In genomic region chr5:1186351-1187233, GRCh38 we compare ENCODE assay signal across 1 cellular context.
TF ChIP-seq lines count a peak whose summit lies in the region.

No MANE protein-coding gene starts in this region.

TF ChIP-seq in HepG2, 621 proteins besides CTCF, POLR2A, EP300 and RAD21 (continued from another document):
- TF ChIP-seq, protein P1, sequence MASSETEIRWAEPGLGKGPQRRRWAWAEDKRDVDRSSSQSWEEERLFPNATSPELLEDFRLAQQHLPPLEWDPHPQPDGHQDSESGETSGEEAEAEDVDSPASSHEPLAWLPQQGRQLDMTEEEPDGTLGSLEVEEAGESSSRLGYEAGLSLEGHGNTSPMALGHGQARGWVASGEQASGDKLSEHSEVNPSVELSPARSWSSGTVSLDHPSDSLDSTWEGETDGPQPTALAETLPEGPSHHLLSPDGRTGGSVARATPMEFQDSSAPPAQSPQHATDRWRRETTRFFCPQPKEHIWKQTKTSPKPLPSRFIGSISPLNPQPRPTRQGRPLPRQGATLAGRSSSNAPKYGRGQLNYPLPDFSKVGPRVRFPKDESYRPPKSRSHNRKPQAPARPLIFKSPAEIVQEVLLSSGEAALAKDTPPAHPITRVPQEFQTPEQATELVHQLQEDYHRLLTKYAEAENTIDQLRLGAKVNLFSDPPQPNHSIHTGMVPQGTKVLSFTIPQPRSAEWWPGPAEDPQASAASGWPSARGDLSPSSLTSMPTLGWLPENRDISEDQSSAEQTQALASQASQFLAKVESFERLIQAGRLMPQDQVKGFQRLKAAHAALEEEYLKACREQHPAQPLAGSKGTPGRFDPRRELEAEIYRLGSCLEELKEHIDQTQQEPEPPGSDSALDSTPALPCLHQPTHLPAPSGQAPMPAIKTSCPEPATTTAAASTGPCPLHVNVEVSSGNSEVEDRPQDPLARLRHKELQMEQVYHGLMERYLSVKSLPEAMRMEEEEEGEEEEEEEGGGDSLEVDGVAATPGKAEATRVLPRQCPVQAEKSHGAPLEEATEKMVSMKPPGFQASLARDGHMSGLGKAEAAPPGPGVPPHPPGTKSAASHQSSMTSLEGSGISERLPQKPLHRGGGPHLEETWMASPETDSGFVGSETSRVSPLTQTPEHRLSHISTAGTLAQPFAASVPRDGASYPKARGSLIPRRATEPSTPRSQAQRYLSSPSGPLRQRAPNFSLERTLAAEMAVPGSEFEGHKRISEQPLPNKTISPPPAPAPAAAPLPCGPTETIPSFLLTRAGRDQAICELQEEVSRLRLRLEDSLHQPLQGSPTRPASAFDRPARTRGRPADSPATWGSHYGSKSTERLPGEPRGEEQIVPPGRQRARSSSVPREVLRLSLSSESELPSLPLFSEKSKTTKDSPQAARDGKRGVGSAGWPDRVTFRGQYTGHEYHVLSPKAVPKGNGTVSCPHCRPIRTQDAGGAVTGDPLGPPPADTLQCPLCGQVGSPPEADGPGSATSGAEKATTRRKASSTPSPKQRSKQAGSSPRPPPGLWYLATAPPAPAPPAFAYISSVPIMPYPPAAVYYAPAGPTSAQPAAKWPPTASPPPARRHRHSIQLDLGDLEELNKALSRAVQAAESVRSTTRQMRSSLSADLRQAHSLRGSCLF (CRISPR knock-in tag; IDR thresholded peaks at IDR 0.05; ENCODE audit: borderline replicate concordance): no peak
- TF ChIP-seq, protein P2, sequence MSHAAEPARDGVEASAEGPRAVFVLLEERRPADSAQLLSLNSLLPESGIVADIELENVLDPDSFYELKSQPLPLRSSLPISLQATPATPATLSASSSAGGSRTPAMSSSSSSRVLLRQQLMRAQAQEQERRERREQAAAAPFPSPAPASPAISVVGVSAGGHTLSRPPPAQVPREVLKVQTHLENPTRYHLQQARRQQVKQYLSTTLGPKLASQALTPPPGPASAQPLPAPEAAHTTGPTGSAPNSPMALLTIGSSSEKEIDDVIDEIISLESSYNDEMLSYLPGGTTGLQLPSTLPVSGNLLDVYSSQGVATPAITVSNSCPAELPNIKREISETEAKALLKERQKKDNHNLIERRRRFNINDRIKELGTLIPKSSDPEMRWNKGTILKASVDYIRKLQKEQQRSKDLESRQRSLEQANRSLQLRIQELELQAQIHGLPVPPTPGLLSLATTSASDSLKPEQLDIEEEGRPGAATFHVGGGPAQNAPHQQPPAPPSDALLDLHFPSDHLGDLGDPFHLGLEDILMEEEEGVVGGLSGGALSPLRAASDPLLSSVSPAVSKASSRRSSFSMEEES (CRISPR knock-in tag; IDR thresholded peaks at IDR 0.05): peak; percentile 91
- TF ChIP-seq SOX13 (IDR thresholded peaks at IDR 0.05) (no peak), SOX13 (CRISPR knock-in tag; conservative IDR thresholded peaks at IDR 0.05 in 1 of 2, IDR thresholded peaks at IDR 0.05 in 1 of 2) (peak in 1 of 2 experiments; percentile 66; a peak in 2 of 4 replicates), ZNF251 (CRISPR knock-in tag; IDR thresholded peaks at IDR 0.05) (no peak; the same call in 1 of the 2 replicates), ZSCAN29 (CRISPR knock-in tag; conservative IDR thresholded peaks at IDR 0.05) (0 out of 2 replicates have a peak, but pooled peaks have one; percentile 44), RXRB (CRISPR knock-in tag; IDR thresholded peaks at IDR 0.05; ENCODE audit: borderline replicate concordance) (peak; percentile 35), ZNF430 (CRISPR knock-in tag; IDR thresholded peaks at IDR 0.05) (no peak), ZSCAN25 (CRISPR knock-in tag; IDR thresholded peaks at IDR 0.05) (peak; percentile 77; the same call in 1 of the 2 replicates), ZNF280B (CRISPR knock-in tag; IDR thresholded peaks at IDR 0.05; ENCODE audit: borderline replicate concordance) (0 out of 2 replicates have a peak, but pooled peaks have one; percentile 21), HMG20A (CRISPR knock-in tag; IDR thresholded peaks at IDR 0.05; ENCODE audit: borderline replicate concordance) (0 out of 2 replicates have a peak, but pooled peaks have one; percentile 13), SOX6 (IDR thresholded peaks at IDR 0.05) (no peak), SOX6 (CRISPR knock-in tag; IDR thresholded peaks at IDR 0.05) (peak; percentile 8; the same call in 1 of the 2 replicates), TP53 (CRISPR knock-in tag; conservative IDR thresholded peaks at IDR 0.05) (no peak), ZNF800 (CRISPR knock-in tag; IDR thresholded peaks at IDR 0.05) (0 out of 2 replicates have a peak, but pooled peaks have one; percentile 11), GATA4 (IDR thresholded peaks at IDR 0.05; ENCODE audit: borderline replicate concordance, low read depth) (0 out of 2 replicates have a peak, but pooled peaks have one; percentile 15), SPEN (CRISPR knock-in tag; IDR thresholded peaks at IDR 0.05; ENCODE audit: low read depth) (0 out of 2 replicates have a peak, but pooled peaks have one; percentile 5), ZNF644 (CRISPR knock-in tag; IDR thresholded peaks at IDR 0.05; ENCODE audit: low read depth) (no peak), JDP2 (CRISPR knock-in tag; IDR thresholded peaks at IDR 0.05; ENCODE audit: borderline replicate concordance) (no peak), HNF4G (IDR thresholded peaks at IDR 0.05; ENCODE audit: borderline replicate concordance, low read depth, low read length) (peak; percentile 35; the same call in 1 of the 2 replicates), HNF4G (CRISPR knock-in tag; IDR thresholded peaks at IDR 0.05; ENCODE audit: borderline replicate concordance, low read depth) (no peak), CBFB (CRISPR knock-in tag; IDR thresholded peaks at IDR 0.05) (peak; percentile 24; the same call in 1 of the 2 replicates), NR2F2 (IDR thresholded peaks at IDR 0.05; ENCODE audit: borderline replicate concordance, low read depth) (0 out of 2 replicates have a peak, but pooled peaks have one; percentile 46), ZNF17 (CRISPR knock-in tag; IDR thresholded peaks at IDR 0.05) (no peak)
- TF ChIP-seq, protein P3, sequence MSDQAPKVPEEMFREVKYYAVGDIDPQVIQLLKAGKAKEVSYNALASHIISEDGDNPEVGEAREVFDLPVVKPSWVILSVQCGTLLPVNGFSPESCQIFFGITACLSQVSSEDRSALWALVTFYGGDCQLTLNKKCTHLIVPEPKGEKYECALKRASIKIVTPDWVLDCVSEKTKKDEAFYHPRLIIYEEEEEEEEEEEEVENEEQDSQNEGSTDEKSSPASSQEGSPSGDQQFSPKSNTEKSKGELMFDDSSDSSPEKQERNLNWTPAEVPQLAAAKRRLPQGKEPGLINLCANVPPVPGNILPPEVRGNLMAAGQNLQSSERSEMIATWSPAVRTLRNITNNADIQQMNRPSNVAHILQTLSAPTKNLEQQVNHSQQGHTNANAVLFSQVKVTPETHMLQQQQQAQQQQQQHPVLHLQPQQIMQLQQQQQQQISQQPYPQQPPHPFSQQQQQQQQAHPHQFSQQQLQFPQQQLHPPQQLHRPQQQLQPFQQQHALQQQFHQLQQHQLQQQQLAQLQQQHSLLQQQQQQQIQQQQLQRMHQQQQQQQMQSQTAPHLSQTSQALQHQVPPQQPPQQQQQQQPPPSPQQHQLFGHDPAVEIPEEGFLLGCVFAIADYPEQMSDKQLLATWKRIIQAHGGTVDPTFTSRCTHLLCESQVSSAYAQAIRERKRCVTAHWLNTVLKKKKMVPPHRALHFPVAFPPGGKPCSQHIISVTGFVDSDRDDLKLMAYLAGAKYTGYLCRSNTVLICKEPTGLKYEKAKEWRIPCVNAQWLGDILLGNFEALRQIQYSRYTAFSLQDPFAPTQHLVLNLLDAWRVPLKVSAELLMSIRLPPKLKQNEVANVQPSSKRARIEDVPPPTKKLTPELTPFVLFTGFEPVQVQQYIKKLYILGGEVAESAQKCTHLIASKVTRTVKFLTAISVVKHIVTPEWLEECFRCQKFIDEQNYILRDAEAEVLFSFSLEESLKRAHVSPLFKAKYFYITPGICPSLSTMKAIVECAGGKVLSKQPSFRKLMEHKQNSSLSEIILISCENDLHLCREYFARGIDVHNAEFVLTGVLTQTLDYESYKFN (CRISPR knock-in tag; conservative IDR thresholded peaks at IDR 0.05): peak; percentile 47; the same call in 1 of the 2 replicates
- TF ChIP-seq, protein P4, sequence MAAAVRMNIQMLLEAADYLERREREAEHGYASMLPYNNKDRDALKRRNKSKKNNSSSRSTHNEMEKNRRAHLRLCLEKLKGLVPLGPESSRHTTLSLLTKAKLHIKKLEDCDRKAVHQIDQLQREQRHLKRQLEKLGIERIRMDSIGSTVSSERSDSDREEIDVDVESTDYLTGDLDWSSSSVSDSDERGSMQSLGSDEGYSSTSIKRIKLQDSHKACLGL (CRISPR knock-in tag; IDR thresholded peaks at IDR 0.05): no peak
